23 cellular contexts compared by ENCODE assay signal in the genomic region with DNA sequence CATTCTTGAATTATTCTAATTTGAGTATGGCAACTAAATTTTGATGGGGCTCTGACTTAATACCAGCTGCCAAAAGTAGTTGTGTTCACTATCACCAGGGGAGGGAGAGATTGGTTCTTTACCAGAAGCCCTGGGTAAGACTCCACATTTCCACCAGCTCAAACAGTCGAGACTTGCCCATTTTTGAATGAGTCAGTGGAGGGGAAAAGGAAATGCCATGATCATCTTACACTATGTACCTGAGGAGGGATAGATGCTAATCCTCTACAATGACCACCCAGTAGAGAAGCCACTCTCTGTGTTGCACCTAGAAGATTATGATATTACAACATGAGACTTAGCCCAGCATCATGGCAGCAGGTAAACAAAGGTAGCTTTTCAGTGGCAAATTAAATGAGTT.
A peak's percentile ranks its signal among the peaks of the same experiment; 100 is the strongest.
DNase-seq lines count a peak whose midpoint lies in the region; ATAC-seq and TF ChIP-seq lines count a peak whose summit lies in the region.
"Had no signal": no experiment of that assay in that cellular context is flagged by ENCODE, and none has a peak within 500 bp of the region (broad histone marks: within the 10 kb centered on the region; RNA-seq: fewer than 3 reads in every experiment).

No MANE protein-coding gene starts in this region.

- intact Hi-C loops in PC-3 (cut with micrococcal nuclease) = no loop called here
- intact Hi-C loops in CD14-positive monocyte (cut with micrococcal nuclease) = no loop called here

- no peaks in the 10 kb centered on the region for H3K4me1 Mint-ChIP-seq in nephron
- peaks cover 26% of the 10 kb centered on the region for H3K4me1 Mint-ChIP-seq in CD14-positive monocyte

- DNase-seq in ELR (ENCODE audit: low read depth) (peak; percentile 21), PC-3 (peak; percentile 8), epithelial cell of prostate (ENCODE audit: low read depth, low spot score) (no peak), dermis blood vessel endothelial cell (no peak), CD14-positive monocyte (ENCODE audit: low spot score) (no peak), NCI-H748 (lab: John Stamatoyannopoulos, UW; ENCODE audit: unreplicated experiment) (no peak)
- DNase-seq: AML-193, C1 segment of cervical spinal cord, DMS53, EL, H7, HFFc6, KBM-7, NCI-H1092 treated with DMSO at 0.1 percent for 48 hours, NCI-H146, NCI-H2029 treated with DMSO at 0.1 percent for 48 hours, NCI-H2171, NCI-H345, NCI-H524, SIG-M5, SK-N-SH had no signal

- H3K4me3 Mint-ChIP-seq in nephron = no peak overlapping the region
- no peak overlapping the region for H3K4me3 Mint-ChIP-seq in CD14-positive monocyte
- H3K4me3 Mint-ChIP-seq: HFFc6 had no signal

- no peak overlapping the region for H2AFZ ChIP-seq in PC-3 (ENCODE audit: low read length)

- H3K27ac ChIP-seq in PC-3 (ENCODE audit: low read length) (peak overlapping the region; percentile 15; the same call in 1 of the 2 replicates), epithelial cell of prostate (peak overlapping the region; percentile 49)

- peak overlapping the region in 2 of 3 experiments; percentile 3 to 88 for H3K27ac Mint-ChIP-seq in nephron
- H3K27ac Mint-ChIP-seq in CD14-positive monocyte = peak overlapping the region in 1 of 7 donors; percentile 58
- H3K27ac Mint-ChIP-seq: HFFc6 had no signal

- peaks cover 24% of the 10 kb centered on the region for H3K4me1 ChIP-seq in PC-3 (ENCODE audit: insufficient read depth, low read length)

- H3K27me3 Mint-ChIP-seq in nephron (ENCODE audit: low read depth) (peaks cover 8% of the 10 kb centered on the region), CD14-positive monocyte (ENCODE audit: low read depth in 3 of 3) (peaks cover 0 to 3% (median 0%) of the 10 kb centered on the region in 3 donors)

- H3K36me3 Mint-ChIP-seq in nephron (ENCODE audit: low read depth) (no peaks in the 10 kb centered on the region), CD14-positive monocyte (peaks cover 0 to 2% of the 10 kb centered on the region in 2 donors)

- no peaks in the 10 kb centered on the region for H3K9me3 ChIP-seq in PC-3 (ENCODE audit: low read length)
- H3K9me3 ChIP-seq: SK-N-SH had no signal

- H3K36me3 ChIP-seq in PC-3 (ENCODE audit: low read depth, low read length) = no peaks in the 10 kb centered on the region

- H3K9ac ChIP-seq in PC-3 (ENCODE audit: low read length) = no peak overlapping the region
- H3K9ac ChIP-seq: SK-N-SH had no signal

- no peaks in the 10 kb centered on the region for H3F3A ChIP-seq in PC-3 (ENCODE audit: low read length, unreplicated experiment)

- peak overlapping the region; percentile 8 for H3K4me2 ChIP-seq in PC-3 (ENCODE audit: low read length)
- H3K4me2 ChIP-seq: SK-N-SH had no signal

- CTCF ChIA-PET in PC-3 (lab: Charles Lee) = interaction anchor here (0.6 kb wide), 1 partner anchor 1028 kb away, joined by 3 read pairs; no protein-coding TSS in a partner anchor

- no peaks in the 10 kb centered on the region for H3K9me3 Mint-ChIP-seq in nephron
- H3K9me3 Mint-ChIP-seq in CD14-positive monocyte = peaks cover 0 to 3% (median 0%) of the 10 kb centered on the region in 7 donors
- H3K9me3 Mint-ChIP-seq: HFFc6 had no signal

- H3K27me3 ChIP-seq in PC-3 (ENCODE audit: low read length) = no peaks in the 10 kb centered on the region

- no peak for TF ChIP-seq CTCF in PC-3 (conservative IDR thresholded peaks at IDR 0.05; ENCODE audit: low read depth, low read length)
- no peak for TF ChIP-seq CTCF in nephron (IDR thresholded peaks at IDR 0.05; ENCODE audit: unreplicated experiment in 3 of 3)
- no peak for TF ChIP-seq CTCF in CD14-positive monocyte (IDR thresholded peaks at IDR 0.05)

- no peaks in the 10 kb centered on the region for H3K9me2 ChIP-seq in PC-3 (replicated peaks; ENCODE audit: low read length)
- H3K9me2 ChIP-seq: SK-N-SH had no signal

- no peak overlapping the region for H3K4me3 ChIP-seq in PC-3 (ENCODE audit: low read length)

- H4K20me1 ChIP-seq in PC-3 (ENCODE audit: low read length) = no peaks in the 10 kb centered on the region

- no peaks in the 10 kb centered on the region for H3K79me2 ChIP-seq in PC-3 (ENCODE audit: low read length)

- BruUV-seq in PC-3 (replicated peaks; lab: Mats Ljungman, UMichigan) = no TSS peak

- POLR2A ChIA-PET in PC-3 (lab: Charles Lee; ENCODE audit: unreplicated experiment) = no interaction called here

- ATAC-seq in PC-3 (peak; percentile 49), HG03095 (IDR thresholded peaks at IDR 0.05; ENCODE audit: unreplicated experiment) (no peak)

Comparison
In these comparisons a context has a peak if more than half of its experiments do, and no peak if none do; other contexts are left out.
1. DNase-seq: peak in ELR (single experiment) and PC-3 (single experiment); none in epithelial cell of prostate (single experiment), dermis blood vessel endothelial cell (single experiment), CD14-positive monocyte (single experiment) and NCI-H748 (single experiment).